ENCODE assay signal across 13 cellular contexts in the genomic region with DNA sequence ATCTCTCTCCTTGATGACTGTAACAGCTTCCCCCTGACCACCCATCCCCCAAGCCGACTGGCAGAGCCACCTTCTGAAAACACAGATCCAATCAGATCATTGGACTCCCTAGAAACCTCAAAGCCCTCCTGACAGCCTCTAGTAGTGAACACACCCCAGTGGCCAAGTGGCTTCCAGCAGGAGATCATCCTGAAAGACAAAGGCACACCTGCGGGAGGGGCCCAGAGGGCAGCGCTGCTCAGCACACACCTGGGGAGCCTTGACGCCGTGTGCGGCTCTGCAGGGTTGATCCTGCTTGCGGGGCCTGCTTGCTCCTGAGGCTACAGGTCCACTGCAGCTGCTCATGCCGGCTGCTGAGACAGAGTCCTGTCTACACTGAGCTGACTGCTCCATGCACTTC. TPM values are rescaled to one million over a fixed set of nuclear protein-coding genes. Genes with fewer than 3 reads are reported as not detected.
DNase-seq lines count a peak whose midpoint lies in the region; ATAC-seq and TF ChIP-seq lines count a peak whose summit lies in the region.
"Had no signal": no experiment of that assay in that cellular context is flagged by ENCODE, and none has a peak within 500 bp of the region (broad histone marks: within the 10 kb centered on the region; RNA-seq: fewer than 3 reads in every experiment).

No MANE protein-coding gene starts in this region.

- no peak for ATAC-seq in activated T-helper 17 cell treated with anti-CD3 and anti-CD28 coated beads, Interleukin-2, amount 50 U/mL, for 72 hours (replicated peaks)
- ATAC-seq in GM18858 (IDR thresholded peaks at IDR 0.05; ENCODE audit: unreplicated experiment): no peak

- no peak for TF ChIP-seq CTCF in HFFc6 (IDR thresholded peaks at IDR 0.05)
- TF ChIP-seq CTCF in osteocyte (IDR thresholded peaks at IDR 0.05): no peak

- no peak overlapping the region for H3K4me3 Mint-ChIP-seq in HFFc6
- H3K4me3 Mint-ChIP-seq in activated T-helper 17 cell treated with anti-CD3 and anti-CD28 coated beads, Interleukin-2, amount 50 U/mL, for 72 hours: no peak overlapping the region
- H3K4me3 Mint-ChIP-seq in osteocyte (ENCODE audit: unreplicated experiment): no peak overlapping the region
- H3K4me3 Mint-ChIP-seq: CD4-positive, CD25-positive, alpha-beta regulatory T cell had no signal

- no peak for DNase-seq in HFFc6
- peak; percentile 65 for DNase-seq in NCI-H2029 (lab: John Stamatoyannopoulos, UW)
- DNase-seq in osteocyte (ENCODE audit: extremely low spot score, unreplicated experiment): no peak
- DNase-seq in hypothalamus (lab: John Stamatoyannopoulos, UW): no peak
- DNase-seq in C1 segment of cervical spinal cord (lab: John Stamatoyannopoulos, UW): no peak
- DNase-seq: activated CD4-positive, alpha-beta T cell treated with anti-CD3 and anti-CD28 coated beads, Interleukin-2, amount 50 U/mL, for 4 hours; activated naive CD4-positive, alpha-beta T cell treated with Interleukin-2 at 50 U/mL for 16 hours; CD4-positive, CD25-positive, alpha-beta regulatory T cell; NCI-H1436 treated with DMSO at 0.1 percent for 48 hours; retina; stimulated activated CD4-positive, alpha-beta T cell treated with anti-CD3 and anti-CD28 coated beads, Interleukin-4, amount 100 ng/mL, for 24 hours had no signal

- H3K4me1 Mint-ChIP-seq in HFFc6 (ENCODE audit: low read depth) (no peaks in the 10 kb centered on the region), osteocyte (ENCODE audit: unreplicated experiment) (peaks cover 30% of the 10 kb centered on the region)
- no peaks in the 10 kb centered on the region for H3K4me1 Mint-ChIP-seq in activated T-helper 17 cell treated with anti-CD3 and anti-CD28 coated beads, Interleukin-2, amount 50 U/mL, for 72 hours

- H3K27me3 Mint-ChIP-seq in HFFc6 (ENCODE audit: insufficient read depth) (peaks cover 4% of the 10 kb centered on the region), osteocyte (ENCODE audit: unreplicated experiment) (no peaks in the 10 kb centered on the region)
- H3K27me3 Mint-ChIP-seq in activated T-helper 17 cell treated with anti-CD3 and anti-CD28 coated beads, Interleukin-2, amount 50 U/mL, for 72 hours: no peaks in the 10 kb centered on the region
- H3K27me3 Mint-ChIP-seq: CD4-positive, CD25-positive, alpha-beta regulatory T cell had no signal

- peaks cover 16% of the 10 kb centered on the region for H3K36me3 Mint-ChIP-seq in HFFc6 (ENCODE audit: low read depth)
- H3K36me3 Mint-ChIP-seq in activated T-helper 17 cell treated with anti-CD3 and anti-CD28 coated beads, Interleukin-2, amount 50 U/mL, for 72 hours (ENCODE audit: low read depth): peaks cover 93% of the 10 kb centered on the region
- H3K36me3 Mint-ChIP-seq in osteocyte (ENCODE audit: unreplicated experiment): peaks cover 54% of the 10 kb centered on the region

- H3K9me3 Mint-ChIP-seq in HFFc6: no peaks in the 10 kb centered on the region
- no peaks in the 10 kb centered on the region for H3K9me3 Mint-ChIP-seq in activated T-helper 17 cell treated with anti-CD3 and anti-CD28 coated beads, Interleukin-2, amount 50 U/mL, for 72 hours
- no peaks in the 10 kb centered on the region for H3K9me3 Mint-ChIP-seq in osteocyte (ENCODE audit: unreplicated experiment)
- H3K9me3 Mint-ChIP-seq: CD4-positive, CD25-positive, alpha-beta regulatory T cell had no signal

- H3K27ac Mint-ChIP-seq in HFFc6 (peak overlapping the region; percentile 21; the same call in 1 of the 2 replicates), osteocyte (ENCODE audit: unreplicated experiment) (peak overlapping the region; percentile 44)
- peak overlapping the region; percentile 30 for H3K27ac Mint-ChIP-seq in activated T-helper 17 cell treated with anti-CD3 and anti-CD28 coated beads, Interleukin-2, amount 50 U/mL, for 72 hours

RNA-seq across cellular contexts. Expression of a gene that starts 41.5 kb away (rescaled TPM):
- total RNA-seq in HFFc6 (2021; fragmentation: NEBNext Ultra II Directional; extraction: Animal tissue kit (Norgen Biotek cat#: 25700)): 10 to 100 TPM; 13.3 to 15.6 (median 14.2) TPM
- total RNA-seq in activated T-helper 17 cell treated with anti-CD3 and anti-CD28 coated beads, Interleukin-2, amount 50 U/mL, for 72 hours: 1 to 10 TPM; 5.7 to 8.9 TPM
- total RNA-seq in osteocyte: 25.8 and 29.0 TPM in 2 replicates

RNA-seq across cellular contexts. Expression of a gene that starts 41.7 kb away (rescaled TPM):
- total RNA-seq in HFFc6 (2021; fragmentation: NEBNext Ultra II Directional; extraction: Animal tissue kit (Norgen Biotek cat#: 25700)): 10 to 100 TPM; 62.8 to 74.2 (median 69.4) TPM
- total RNA-seq in activated T-helper 17 cell treated with anti-CD3 and anti-CD28 coated beads, Interleukin-2, amount 50 U/mL, for 72 hours: 10 to 100 TPM; 37.1 to 61.4 TPM
- 67.8 and 72.4 TPM in 2 replicates for total RNA-seq in osteocyte
